In genomic region chr17:42227849-42228696, GRCh38 we compare ENCODE assay signal across 15 cellular contexts. TPM values are rescaled to one million over a fixed set of nuclear protein-coding genes. Genes with fewer than 3 reads are reported as not detected.
A peak's percentile ranks its signal among the peaks of the same experiment; 100 is the strongest.
DNase-seq lines count a peak whose midpoint lies in the region; ATAC-seq, FAIRE-seq and TF ChIP-seq lines count a peak whose summit lies in the region.
"Had no signal": no experiment of that assay in that cellular context is flagged by ENCODE, and none has a peak within 500 bp of the region (broad histone marks: within the 10 kb centered on the region; RNA-seq: fewer than 3 reads in every experiment).

No MANE protein-coding gene starts in this region.

- H3K79me2 ChIP-seq in osteoblast (ENCODE audit: insufficient read depth, low read length), result no peaks in the 10 kb centered on the region

- no peaks in the 10 kb centered on the region for H3K9me3 Mint-ChIP-seq in CD4-positive, alpha-beta memory T cell

- no peak overlapping the region for H2AFZ ChIP-seq in osteoblast (ENCODE audit: low read length)

- no peaks in the 10 kb centered on the region for H3K9me3 ChIP-seq in CD4-positive, alpha-beta memory T cell (ENCODE audit: control insufficient read depth in 1 of 2, low read length in 2 of 2)
- H3K9me3 ChIP-seq in T-helper 17 cell (ENCODE audit: control insufficient read depth, low read length, poor library complexity, severe bottlenecking) (no peaks in the 10 kb centered on the region), osteoblast (ENCODE audit: low read depth, low read length) (no peaks in the 10 kb centered on the region), kidney (ENCODE audit: control insufficient read depth in 1 of 2, low read length in 2 of 2) (no peaks in the 10 kb centered on the region)

- intact Hi-C loops in CD4-positive, alpha-beta memory T cell (cut with micrococcal nuclease), result loop anchor here (10.0 kb wide), 1 partner anchor 47 kb away; the partner anchor contains the start of gene STAT5B
- intact Hi-C loops in kidney (cut with DNase I), result no loop called here

- peaks cover 16% of the 10 kb centered on the region for H3K4me1 ChIP-seq in CD4-positive, alpha-beta memory T cell (ENCODE audit: insufficient read depth, low read length)
- peaks cover 12% of the 10 kb centered on the region for H3K4me1 ChIP-seq in osteoblast (ENCODE audit: insufficient read depth, low read length)
- no peaks in the 10 kb centered on the region for H3K4me1 ChIP-seq in kidney (ENCODE audit: control insufficient read depth in 1 of 2, insufficient read depth in 1 of 2, low read depth in 1 of 2, low read length in 2 of 2)

- POLR2A ChIA-PET in CD4-positive, alpha-beta memory T cell (lab: Charles Lee; ENCODE audit: partially characterized antibody), result interaction anchor here (0.8 kb wide), 1 partner anchor 67 kb away, joined by 3 read pairs; no protein-coding TSS in a partner anchor

- H3K27me3 Mint-ChIP-seq in CD4-positive, alpha-beta memory T cell, result no peaks in the 10 kb centered on the region
- no peaks in the 10 kb centered on the region for H3K27me3 Mint-ChIP-seq in T-helper 17 cell

- no peak overlapping the region for H3K4me3 Mint-ChIP-seq in CD4-positive, alpha-beta memory T cell
- H3K4me3 Mint-ChIP-seq in T-helper 17 cell, result no peak overlapping the region

- no peak for TF ChIP-seq CTCF in osteoblast (IDR thresholded peaks at IDR 0.05; ENCODE audit: extremely low read depth, low read depth, low read length)
- TF ChIP-seq CTCF in kidney (IDR thresholded peaks at IDR 0.05; ENCODE audit: borderline replicate concordance, extremely low read depth, insufficient read depth), result no peak

- CTCF ChIA-PET in CD4-positive, alpha-beta memory T cell (lab: Charles Lee; ENCODE audit: partially characterized antibody), result interaction anchor here (0.7 kb wide), 1 partner anchor 281 kb away, joined by 3 read pairs; no protein-coding TSS in a partner anchor

- ATAC-seq in T-helper 17 cell, result no peak

- peaks cover 35% of the 10 kb centered on the region for H3K36me3 ChIP-seq in CD4-positive, alpha-beta memory T cell (ENCODE audit: insufficient read depth, low read length)
- H3K36me3 ChIP-seq in osteoblast (ENCODE audit: insufficient read depth, low read length), result peaks cover 14% of the 10 kb centered on the region
- peaks cover 11 to 12% of the 10 kb centered on the region in 2 donors for H3K36me3 ChIP-seq in kidney (ENCODE audit: control insufficient read depth in 1 of 2, insufficient read depth in 2 of 2, low read length in 2 of 2)

- no peak overlapping the region for H3K9ac ChIP-seq in kidney (ENCODE audit: low read length in 2 of 2)

- FAIRE-seq in kidney (lab: Jason Lieb, UNC) (no peak), urothelium cell line (lab: Jason Lieb, UNC) (no peak)
- FAIRE-seq: GM19239 had no signal

- H3K27me3 ChIP-seq in CD4-positive, alpha-beta memory T cell (ENCODE audit: insufficient read depth, low read length), result no peaks in the 10 kb centered on the region
- no peaks in the 10 kb centered on the region for H3K27me3 ChIP-seq in osteoblast (ENCODE audit: insufficient read depth, low read length)

- no peak for DNase-seq in CD4-positive, alpha-beta memory T cell
- DNase-seq in T-helper 17 cell (no peak), fibroblast of peridontal ligament (ENCODE audit: extremely low read depth) (peak; percentile 41), osteoblast (ENCODE audit: insufficient read length, low spot score, missing footprints) (no peak), kidney (no peak), NCI-H2227 treated with DMSO at 0.1 percent for 48 hours (lab: John Stamatoyannopoulos, UW) (no peak), glomerular visceral epithelial cell (ENCODE audit: extremely low spot score) (no peak), urothelium cell line (ENCODE audit: low spot score) (no peak)
- DNase-seq: activated CD8-positive, alpha-beta memory T cell treated with anti-CD3 and anti-CD28 coated beads, Interleukin-2, amount 50 U/mL, for 48 hours; COR-L47; KBM-7; NCI-H2081 treated with DMSO at 0.1 percent for 48 hours had no signal

- H3K4me2 ChIP-seq in osteoblast (ENCODE audit: insufficient read depth, low read length), result peak overlapping the region; percentile 29

- peak overlapping the region; percentile 0 to 76 (median 48) for H3K27ac Mint-ChIP-seq in CD4-positive, alpha-beta memory T cell
- H3K27ac Mint-ChIP-seq in T-helper 17 cell, result peak overlapping the region; percentile 85

- peaks cover 8% of the 10 kb centered on the region for H4K20me1 ChIP-seq in osteoblast (ENCODE audit: insufficient read depth, low read length)

- no peak overlapping the region for H3K27ac ChIP-seq in CD4-positive, alpha-beta memory T cell (ENCODE audit: low read depth, low read length)
- H3K27ac ChIP-seq in osteoblast (ENCODE audit: low read depth, low read length) (no peak overlapping the region), kidney (ENCODE audit: low read depth in 2 of 2, low read length in 2 of 2) (peak overlapping the region in 1 of 2 donors; percentile 53)

- no peak overlapping the region for H3K4me3 ChIP-seq in CD4-positive, alpha-beta memory T cell (ENCODE audit: low read length in 2 of 2)
- H3K4me3 ChIP-seq in osteoblast (ENCODE audit: insufficient read depth, low read length), result no peak overlapping the region
- H3K4me3 ChIP-seq in kidney (ENCODE audit: low read length in 2 of 2), result no peak overlapping the region

- H3K4me1 Mint-ChIP-seq in CD4-positive, alpha-beta memory T cell, result peaks cover 9 to 23% (median 17%) of the 10 kb centered on the region in 4 donors
- H3K4me1 Mint-ChIP-seq in T-helper 17 cell, result peaks cover 7% of the 10 kb centered on the region

- peaks cover 16 to 56% of the 10 kb centered on the region in 2 donors for H3K36me3 Mint-ChIP-seq in CD4-positive, alpha-beta memory T cell
- H3K36me3 Mint-ChIP-seq in T-helper 17 cell (ENCODE audit: low read depth), result no peaks in the 10 kb centered on the region

RNA-seq across cellular contexts. Expression of gene GHDC, which starts 33.8 kb away (rescaled TPM):
- 10 to 100 TPM; 23.9 to 25.3 TPM for total RNA-seq in CD4-positive, alpha-beta memory T cell
- 10 to 100 TPM; 12.9 to 17.9 TPM for polyA plus RNA-seq in CD4-positive, alpha-beta memory T cell
- total RNA-seq in T-helper 17 cell (10 to 100 TPM; 12.4 to 13.5 TPM), osteoblast (26.8 and 31.8 TPM in 2 replicates), kidney (41.2 TPM)
- 37.0 TPM for polyA plus RNA-seq in kidney (ENCODE audit: insufficient read depth, low read depth, low replicate concordance)

RNA-seq across cellular contexts. Expression of gene HCRT, which starts 42.8 kb away (rescaled TPM):
- total RNA-seq in CD4-positive, alpha-beta memory T cell, result not detected
- not detected for polyA plus RNA-seq in CD4-positive, alpha-beta memory T cell
- total RNA-seq in T-helper 17 cell (not detected), osteoblast (not detected in 2 replicates), kidney (not detected)
- not detected for polyA plus RNA-seq in kidney (ENCODE audit: insufficient read depth, low read depth, low replicate concordance)
- total RNA-seq: OCI-LY7, urinary bladder had no signal
- polyA plus RNA-seq: urinary bladder had no signal

RNA-seq across cellular contexts. Expression of gene KCNH4, which starts 47.1 kb away (rescaled TPM):
- total RNA-seq in CD4-positive, alpha-beta memory T cell, result under 1 TPM; 0.09 to 0.11 TPM
- not detected for polyA plus RNA-seq in CD4-positive, alpha-beta memory T cell
- total RNA-seq in T-helper 17 cell (under 1 TPM; 0.45 to 0.94 TPM), osteoblast (not detected in 2 replicates), kidney (0.35 TPM)
- not detected for polyA plus RNA-seq in kidney (ENCODE audit: insufficient read depth, low read depth, low replicate concordance)
- total RNA-seq: OCI-LY7 had no signal

RNA-seq across cellular contexts. Expression of gene STAT5B, which starts 48.1 kb away (rescaled TPM):
- total RNA-seq in CD4-positive, alpha-beta memory T cell, result 100 to 1,000 TPM; 244 to 261 TPM
- 100 to 1,000 TPM in 1 of 2 donors, 10 to 100 TPM in 1; 91.3 to 146 TPM for polyA plus RNA-seq in CD4-positive, alpha-beta memory T cell
- total RNA-seq in T-helper 17 cell (100 to 1,000 TPM; 202 to 225 TPM), osteoblast (22.8 and 23.6 TPM in 2 replicates), kidney (68.0 TPM)
- polyA plus RNA-seq in kidney (ENCODE audit: insufficient read depth, low read depth, low replicate concordance), result 20.4 TPM
